ENCODE assay signal across 15 cellular contexts in the genomic region with DNA sequence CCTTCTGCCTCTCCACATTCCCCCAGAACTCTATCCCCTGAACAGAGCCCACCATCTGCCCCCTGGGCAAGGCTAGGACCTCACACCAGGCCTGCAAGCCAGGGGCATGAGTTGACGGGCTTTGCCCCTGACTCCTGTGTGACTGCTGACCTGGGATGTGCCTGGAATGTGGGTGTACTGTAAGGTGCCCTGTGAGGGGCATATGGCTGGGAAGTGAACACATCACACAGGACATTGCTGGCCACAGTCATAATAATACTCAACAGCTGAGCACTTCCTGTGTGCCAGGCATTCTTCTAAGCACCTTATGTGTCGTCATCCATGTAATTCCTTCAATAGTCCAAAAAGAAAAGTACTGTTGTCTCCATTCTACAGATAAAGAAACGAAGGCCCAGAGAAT. TPM values are rescaled to one million over a fixed set of nuclear protein-coding genes. Genes with fewer than 3 reads are reported as not detected.
DNase-seq lines count a peak whose midpoint lies in the region; ATAC-seq and TF ChIP-seq lines count a peak whose summit lies in the region.
"Had no signal": no experiment of that assay in that cellular context is flagged by ENCODE, and none has a peak within 500 bp of the region (broad histone marks: within the 10 kb centered on the region; RNA-seq: fewer than 3 reads in every experiment).

No MANE protein-coding gene starts in this region.

- H3K4me2 ChIP-seq in neuronal stem cell (ENCODE audit: insufficient read depth, low read length, poor library complexity, severe bottlenecking), result no peak overlapping the region

- H2BK15ac ChIP-seq in neuronal stem cell (ENCODE audit: low read length), result no peak overlapping the region

- ATAC-seq in psoas muscle, result no peak

- H3K4me3 ChIP-seq in neuronal stem cell (ENCODE audit: low read length in 2 of 2), result no peak overlapping the region
- H3K4me3 ChIP-seq in psoas muscle, result no peak overlapping the region

- H3K27ac ChIP-seq in cingulate gyrus (ENCODE audit: low read depth, low read length) (peak overlapping the region; percentile 88), neuronal stem cell (replicated peaks; ENCODE audit: low read length) (no peak overlapping the region), psoas muscle (no peak overlapping the region)

- H3K4me1 ChIP-seq in neuronal stem cell (ENCODE audit: control insufficient read depth in 2 of 2, insufficient read depth in 1 of 2, low read depth in 1 of 2, low read length in 2 of 2) (peaks cover 4 to 10% of the 10 kb centered on the region in 2 donors), psoas muscle (peaks cover under 1% of the 10 kb centered on the region)

- H2AFZ ChIP-seq in neuronal stem cell (ENCODE audit: low read length), result no peak overlapping the region

- no peak overlapping the region for H2BK120ac ChIP-seq in neuronal stem cell (ENCODE audit: low read depth, low read length)

- peak overlapping the region; percentile 27 for H2BK5ac ChIP-seq in neuronal stem cell (ENCODE audit: low read length)

- H3K27me3 Mint-ChIP-seq in T-helper 2 cell treated with Interferon-gamma antibody and Interleukin-4, amounts not matched to agents 5 μg/mL and 100 μg/mL, for 36 hours (ENCODE audit: low read depth), result no peaks in the 10 kb centered on the region

- no peaks in the 10 kb centered on the region for H3K9me3 Mint-ChIP-seq in T-helper 2 cell treated with Interferon-gamma antibody and Interleukin-4, amounts not matched to agents 5 μg/mL and 100 μg/mL, for 36 hours

- H3K4me3 Mint-ChIP-seq in T-helper 2 cell treated with Interferon-gamma antibody and Interleukin-4, amounts not matched to agents 5 μg/mL and 100 μg/mL, for 36 hours, result peak overlapping the region; percentile 21

- H3K23ac ChIP-seq in neuronal stem cell (ENCODE audit: low read depth, low read length, poor library complexity), result no peak overlapping the region

- WGBS in neuronal stem cell (ENCODE audit: extremely low coverage in 2 of 2, insufficient read length in 2 of 2, insufficient replicate concordance in 1 of 2), 2 donors, result no CpG with 5 or more reads among the region's 3 CpGs
- WGBS in psoas muscle, 3 donors, result 84 to 88% (median 88%) methylated on average over 3 of the region's 3 CpGs

- no peak overlapping the region for H4K91ac ChIP-seq in neuronal stem cell (ENCODE audit: low read depth, low read length, poor library complexity)

- H3K4ac ChIP-seq in neuronal stem cell (ENCODE audit: low read length), result no peak overlapping the region

- intact Hi-C loops in psoas muscle (cut with DNase I), result loop anchor here in 1 of 2 donors (5.0 kb wide), 1 partner anchor 39 kb away; the partner anchor contains the start of gene CES3

- peak overlapping the region; percentile 72 for H3K18ac ChIP-seq in neuronal stem cell (ENCODE audit: low read length)

- H3K9me3 ChIP-seq in neuronal stem cell (replicated peaks in 1 of 2; ENCODE audit: control insufficient read depth in 2 of 2, insufficient read depth in 1 of 2, low read depth in 1 of 2, low read length in 2 of 2) (peaks cover 0 to 2% of the 10 kb centered on the region in 2 donors), psoas muscle (no peaks in the 10 kb centered on the region)
- H3K9me3 ChIP-seq: tibial nerve had no signal

- no peak overlapping the region for H3K14ac ChIP-seq in neuronal stem cell (ENCODE audit: low read length)

- no peak overlapping the region for H4K8ac ChIP-seq in neuronal stem cell (ENCODE audit: low read depth, low read length)

- DNase-seq in T-helper 2 cell treated with Interferon-gamma antibody and Interleukin-4, amounts not matched to agents 5 μg/mL and 100 μg/mL, for 36 hours (ENCODE audit: low spot score), result no peak
- DNase-seq in T-helper 2 cell, result no peak
- peak; percentile 39 for DNase-seq in M059J (ENCODE audit: low read depth)
- no peak for DNase-seq in neuronal stem cell (ENCODE audit: low spot score)
- DNase-seq in psoas muscle, result no peak
- DNase-seq in islet precursor cell, result no peak
- no peak for DNase-seq in cerebellum (ENCODE audit: low spot score)
- DNase-seq: dermis blood vessel endothelial cell, kidney, NCI-H187, NCI-H774, SIG-M5, small intestine had no signal

- H3K36me3 ChIP-seq in neuronal stem cell (replicated peaks in 1 of 2; ENCODE audit: control insufficient read depth in 2 of 2, insufficient read depth in 2 of 2, low read length in 2 of 2) (no peaks in the 10 kb centered on the region), psoas muscle (ENCODE audit: insufficient read depth in 1 of 2, low read depth in 1 of 2) (no peaks in the 10 kb centered on the region)

- no peak overlapping the region for H2BK12ac ChIP-seq in neuronal stem cell (ENCODE audit: low read length)

- peaks cover 21% of the 10 kb centered on the region for H3K36me3 Mint-ChIP-seq in T-helper 2 cell treated with Interferon-gamma antibody and Interleukin-4, amounts not matched to agents 5 μg/mL and 100 μg/mL, for 36 hours (ENCODE audit: low read depth)

- peak overlapping the region; percentile 53 for H3K9ac ChIP-seq in neuronal stem cell (ENCODE audit: low read depth, low read length, poor library complexity)

- H3K27ac Mint-ChIP-seq in T-helper 2 cell treated with Interferon-gamma antibody and Interleukin-4, amounts not matched to agents 5 μg/mL and 100 μg/mL, for 36 hours, result no peak overlapping the region

- TF ChIP-seq CTCF in psoas muscle (IDR thresholded peaks at IDR 0.05), result no peak

- H3K27me3 ChIP-seq in neuronal stem cell (ENCODE audit: control insufficient read depth in 3 of 3, insufficient read depth in 3 of 3, low read depth in 1 of 3, low read length in 3 of 3) (peaks cover 4 to 84% (median 38%) of the 10 kb centered on the region in 3 experiments), psoas muscle (ENCODE audit: insufficient read depth in 3 of 3, low read length in 2 of 3) (no peaks in the 10 kb centered on the region)
- H3K27me3 ChIP-seq: tibial nerve had no signal

- H2AK5ac ChIP-seq in neuronal stem cell (ENCODE audit: low read depth, low read length), result no peak overlapping the region

- no peaks in the 10 kb centered on the region for H3K79me1 ChIP-seq in neuronal stem cell (ENCODE audit: low read depth, low read length)

- H3K4me1 Mint-ChIP-seq in T-helper 2 cell treated with Interferon-gamma antibody and Interleukin-4, amounts not matched to agents 5 μg/mL and 100 μg/mL, for 36 hours (ENCODE audit: low read depth), result peaks cover 31% of the 10 kb centered on the region

RNA-seq across cellular contexts. Expression of gene CES4A, which starts 13.3 kb away (rescaled TPM):
- not detected in 2 replicates for total RNA-seq in M059J (2014; rRNA removed; shearing (Covaris generic))
- polyA plus RNA-seq in neuronal stem cell (2013, experiment 1 of 2), result 0.54 TPM
- polyA plus RNA-seq in neuronal stem cell (2013, experiment 2 of 2), result 0.48 TPM
- total RNA-seq in psoas muscle (10 to 100 TPM in 2 of 4 donors, 1 to 10 TPM in 2; 6.0 to 41.3 (median 10.4) TPM), cerebellum (16.6 TPM)
- 1 to 10 TPM; 4.2 to 5.5 (median 4.4) TPM for polyA plus RNA-seq in psoas muscle

RNA-seq across cellular contexts. Expression of gene CBFB, which starts 27.2 kb away (rescaled TPM):
- total RNA-seq in M059J (2014; rRNA removed; shearing (Covaris generic)), result 86.5 and 111 TPM in 2 replicates
- polyA plus RNA-seq in neuronal stem cell (2013, experiment 1 of 2), result 58.1 TPM
- polyA plus RNA-seq in neuronal stem cell (2013, experiment 2 of 2), result 64.0 TPM
- total RNA-seq in psoas muscle (10 to 100 TPM; 32.2 to 66.1 (median 56.7) TPM), cerebellum (34.3 TPM)
- polyA plus RNA-seq in psoas muscle, result 10 to 100 TPM; 24.3 to 56.3 (median 51.4) TPM

RNA-seq across cellular contexts. Expression of gene CES3, which starts 40.7 kb away (rescaled TPM):
- total RNA-seq in M059J (2014; rRNA removed; shearing (Covaris generic)), result 0.44 and 1.0 TPM in 2 replicates
- polyA plus RNA-seq in neuronal stem cell (2013, experiment 1 of 2), result 2.4 TPM
- polyA plus RNA-seq in neuronal stem cell (2013, experiment 2 of 2), result 2.5 TPM
- total RNA-seq in psoas muscle (10 to 100 TPM in 3 of 4 donors, 1 to 10 TPM in 1; 9.7 to 15.2 (median 13.5) TPM), cerebellum (1.5 TPM)
- polyA plus RNA-seq in psoas muscle, result 1 to 10 TPM in 2 of 3 donors, under 1 TPM in 1; 0.48 to 8.7 (median 8.5) TPM
- total RNA-seq: dermis blood vessel endothelial cell had no signal
